In genomic region chr20:22303523-22303922, GRCh38 we compare ENCODE assay signal across 14 cellular contexts.
DNase-seq lines count a peak whose midpoint lies in the region; TF ChIP-seq lines count a peak whose summit lies in the region.
"Had no signal": no experiment of that assay in that cellular context is flagged by ENCODE, and none has a peak within 500 bp of the region (broad histone marks: within the 10 kb centered on the region; RNA-seq: fewer than 3 reads in every experiment).

No MANE protein-coding gene starts in this region.

- H2AFZ ChIP-seq in Loucy (ENCODE audit: low read length): no peak overlapping the region
- no peak overlapping the region for H2AFZ ChIP-seq in mammary epithelial cell (ENCODE audit: low read depth, low read length)

- H3K4me2 ChIP-seq in Loucy (ENCODE audit: low read depth, low read length, poor library complexity, severe bottlenecking): no peak overlapping the region
- H3K4me2 ChIP-seq in mammary epithelial cell (ENCODE audit: insufficient read depth, low read depth, low read length): no peak overlapping the region

- H3K4me1 ChIP-seq in Loucy (ENCODE audit: insufficient read depth, low read length, poor library complexity, severe bottlenecking): peaks cover 7% of the 10 kb centered on the region
- H3K4me1 ChIP-seq in mammary epithelial cell (ENCODE audit: insufficient read depth, low read length): peaks cover 6% of the 10 kb centered on the region
- H3K4me1 ChIP-seq: pancreas had no signal

- H3F3A ChIP-seq in Loucy (ENCODE audit: low read depth): no peaks in the 10 kb centered on the region

- dilution Hi-C loops in mammary epithelial cell (cut with HindIII; ENCODE audit: low sequenced_read_pairs): no loop called here

- H3K36me3 Mint-ChIP-seq in progenitor cell of endocrine pancreas (ENCODE audit: insufficient read depth): no peaks in the 10 kb centered on the region

- H3K4me3 ChIP-seq in Loucy (ENCODE audit: low read length, poor library complexity, severe bottlenecking) (no peak overlapping the region), mammary epithelial cell (replicated peaks in 1 of 3; ENCODE audit: insufficient read depth in 1 of 3, low read depth in 2 of 3, low read length in 3 of 3) (no peak overlapping the region)
- H3K4me3 ChIP-seq: pancreas had no signal

- no peaks in the 10 kb centered on the region for H3K9me2 ChIP-seq in Loucy (replicated peaks; ENCODE audit: low read depth, low read length)

- TF ChIP-seq CTCF in Loucy (conservative IDR thresholded peaks at IDR 0.05; ENCODE audit: low read length) (peak; percentile 44), mammary epithelial cell (conservative IDR thresholded peaks at IDR 0.05 in 1 of 2, IDR thresholded peaks at IDR 0.05 in 1 of 2; ENCODE audit: extremely low read depth in 1 of 2, insufficient read depth in 1 of 2, low read depth in 1 of 2, low read length in 2 of 2) (peak; percentile 18 to 24), progenitor cell of endocrine pancreas (IDR thresholded peaks at IDR 0.05; ENCODE audit: unreplicated experiment) (peak; percentile 26)

- no peak overlapping the region for H3K27ac Mint-ChIP-seq in progenitor cell of endocrine pancreas
- H3K27ac Mint-ChIP-seq: activated CD4-positive, alpha-beta memory T cell treated with anti-CD3 and anti-CD28 coated beads, Interleukin-2, amount 10 ng/mL, durations not matched to agents 7 days and 5 days; T-helper 2 cell treated with Interferon-gamma antibody and Interleukin-4, amounts not matched to agents 5 μg/mL and 100 μg/mL, for 36 hours had no signal

- DNase-seq in NCI-H2196 (lab: John Stamatoyannopoulos, UW; ENCODE audit: unreplicated experiment) (peak; percentile 3), NCI-H2196 treated with DMSO at 0.1 percent for 48 hours (lab: John Stamatoyannopoulos, UW; ENCODE audit: unreplicated experiment) (no peak), mammary epithelial cell (no peak), progenitor cell of endocrine pancreas (ENCODE audit: low spot score, unreplicated experiment) (no peak), NCI-H226 (no peak), mesenteric fat pad (ENCODE audit: low spot score) (no peak)
- DNase-seq in stimulated activated CD4-positive, alpha-beta T cell treated with anti-CD3 and anti-CD28 coated beads, Interleukin-4, amount 100 ng/mL, for 24 hours: no peak
- DNase-seq: activated CD4-positive, alpha-beta memory T cell treated with anti-CD3 and anti-CD28 coated beads, Interleukin-2, amount 10 ng/mL, durations not matched to agents 7 days and 5 days; activated naive CD4-positive, alpha-beta T cell; AML-193; hippocampal formation; pancreas had no signal

- H4K20me1 ChIP-seq in Loucy (ENCODE audit: insufficient read depth, low read length, poor library complexity, severe bottlenecking) (no peaks in the 10 kb centered on the region), mammary epithelial cell (ENCODE audit: insufficient read depth, low read length) (no peaks in the 10 kb centered on the region)

- H3K9ac ChIP-seq in Loucy (ENCODE audit: low read depth, low read length, poor library complexity, severe bottlenecking) (no peak overlapping the region), mammary epithelial cell (ENCODE audit: insufficient read depth, low read length) (no peak overlapping the region)

- no peaks in the 10 kb centered on the region for H3K79me2 ChIP-seq in Loucy (ENCODE audit: insufficient read depth, low read length)
- no peaks in the 10 kb centered on the region for H3K79me2 ChIP-seq in mammary epithelial cell (ENCODE audit: insufficient read depth, low read length)

- H3K4me1 Mint-ChIP-seq in progenitor cell of endocrine pancreas (ENCODE audit: low read depth): peaks cover 3% of the 10 kb centered on the region
- H3K4me1 Mint-ChIP-seq: activated CD4-positive, alpha-beta memory T cell treated with anti-CD3 and anti-CD28 coated beads, Interleukin-2, amount 10 ng/mL, durations not matched to agents 7 days and 5 days had no signal

- H3K27me3 ChIP-seq in Loucy (ENCODE audit: insufficient read depth, low read length, poor library complexity, severe bottlenecking): no peaks in the 10 kb centered on the region
- H3K27me3 ChIP-seq in mammary epithelial cell (ENCODE audit: insufficient read depth, low read length): no peaks in the 10 kb centered on the region
- H3K27me3 ChIP-seq: pancreas had no signal

- peaks cover 7% of the 10 kb centered on the region for H3K9me3 Mint-ChIP-seq in progenitor cell of endocrine pancreas (ENCODE audit: low read depth)

- no TSS peak for BruUV-seq in mammary epithelial cell (replicated peaks; lab: Mats Ljungman, UMichigan)

- H3K9me3 ChIP-seq in Loucy (ENCODE audit: insufficient read depth, low read depth, low read length) (no peaks in the 10 kb centered on the region), mammary epithelial cell (replicated peaks; ENCODE audit: insufficient read depth, low read length) (no peaks in the 10 kb centered on the region)
- H3K9me3 ChIP-seq: pancreas had no signal

- in situ Hi-C loops in mammary epithelial cell (cut with MboI; ENCODE audit: low sequenced_read_pairs in 2 of 2): no loop called here

- 79% methylated on average over 3 of the region's 3 CpGs for WGBS in mammary epithelial cell (ENCODE audit: low coverage, missing lambda C conversion rate)

- no peak overlapping the region for H3K27ac ChIP-seq in mammary epithelial cell (ENCODE audit: insufficient read depth, low read depth, low read length)
- H3K27ac ChIP-seq: pancreas had no signal

- intact Hi-C loops in mammary epithelial cell (cut with micrococcal nuclease): no loop called here

- H3K4me3 Mint-ChIP-seq in progenitor cell of endocrine pancreas (ENCODE audit: low read depth): no peak overlapping the region
- H3K4me3 Mint-ChIP-seq: activated CD4-positive, alpha-beta memory T cell treated with anti-CD3 and anti-CD28 coated beads, Interleukin-2, amount 10 ng/mL, durations not matched to agents 7 days and 5 days; T-helper 2 cell treated with Interferon-gamma antibody and Interleukin-4, amounts not matched to agents 5 μg/mL and 100 μg/mL, for 36 hours had no signal

- CTCF ChIA-PET in mammary epithelial cell (lab: Charles Lee; ENCODE audit: low non-redundant PET): interaction anchor here (0.5 to 0.6 kb wide), 2 partner anchors 31 to 821 kb away, joined by 3 to 9 read pairs; no protein-coding TSS in a partner anchor

- H3K36me3 ChIP-seq in Loucy (ENCODE audit: insufficient read depth, low read length) (no peaks in the 10 kb centered on the region), mammary epithelial cell (ENCODE audit: insufficient read depth, low read length) (no peaks in the 10 kb centered on the region)
- H3K36me3 ChIP-seq: pancreas had no signal

- peaks cover 16% of the 10 kb centered on the region for H3K27me3 Mint-ChIP-seq in progenitor cell of endocrine pancreas
- H3K27me3 Mint-ChIP-seq: activated CD4-positive, alpha-beta memory T cell treated with anti-CD3 and anti-CD28 coated beads, Interleukin-2, amount 10 ng/mL, durations not matched to agents 7 days and 5 days had no signal
